ENCODE assay signal across 24 cellular contexts in the genomic region with DNA sequence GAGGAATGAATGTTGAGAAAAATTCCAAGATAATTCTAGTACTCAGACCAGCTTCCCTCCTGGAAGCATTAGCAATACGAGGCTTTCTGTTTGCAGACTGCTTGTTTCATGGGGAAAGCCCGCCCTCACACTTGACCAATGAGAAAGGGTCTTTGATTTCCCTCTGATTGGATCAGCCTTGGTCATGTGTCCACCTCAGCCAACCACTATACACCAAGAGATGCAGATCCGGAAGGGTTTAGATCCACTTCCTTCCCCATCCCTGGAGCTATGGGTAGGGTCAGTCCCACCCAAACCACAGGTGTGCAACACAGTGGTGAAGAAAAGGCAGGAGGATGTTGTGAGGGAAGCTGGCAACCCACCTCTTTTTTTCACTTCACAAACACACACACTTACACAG.
A peak's percentile ranks its signal among the peaks of the same experiment; 100 is the strongest.
DNase-seq lines count a peak whose midpoint lies in the region; ATAC-seq, FAIRE-seq and TF ChIP-seq lines count a peak whose summit lies in the region.
"Had no signal": no experiment of that assay in that cellular context is flagged by ENCODE, and none has a peak within 500 bp of the region (broad histone marks: within the 10 kb centered on the region; RNA-seq: fewer than 3 reads in every experiment).

No MANE protein-coding gene starts in this region.

- H3K9me3 ChIP-seq in A549 (no peaks in the 10 kb centered on the region), OCI-LY7 (ENCODE audit: low read length) (no peaks in the 10 kb centered on the region), H1 (ENCODE audit: insufficient read depth in 2 of 2, low read depth in 1 of 2, low read length in 1 of 2) (no peaks in the 10 kb centered on the region), upper lobe of right lung (no peaks in the 10 kb centered on the region)

- H2AK5ac ChIP-seq in H1 (ENCODE audit: low read depth, low read length): no peak overlapping the region

- TF ChIP-seq CTCF in A549 (IDR thresholded peaks at IDR 0.05) (no peak), OCI-LY7 (conservative IDR thresholded peaks at IDR 0.05; ENCODE audit: low read length) (no peak), H1 (IDR thresholded peaks at IDR 0.05; ENCODE audit: control extremely low read depth in 1 of 3, insufficient read depth in 1 of 3, low read depth in 1 of 3, low read length in 3 of 3) (no peak), upper lobe of right lung (IDR thresholded peaks at IDR 0.05) (no peak)

- no peak overlapping the region for H2BK12ac ChIP-seq in H1 (ENCODE audit: low read depth, low read length)

- intact Hi-C loops in OCI-LY7 (cut with micrococcal nuclease; ENCODE audit: unreplicated experiment): no loop called here
- intact Hi-C loops in upper lobe of right lung (cut with DNase I): no loop called here

- TF ChIP-seq EP300 in A549 (IDR thresholded peaks at IDR 0.05) (no peak), Ishikawa (IDR thresholded peaks at IDR 0.05; ENCODE audit: borderline replicate concordance) (no peak), H1 (IDR thresholded peaks at IDR 0.05; ENCODE audit: borderline replicate concordance in 1 of 2, low read depth in 2 of 2, low read length in 2 of 2) (no peak)

- no peaks in the 10 kb centered on the region for H3K36me3 ChIP-seq in OCI-LY7 (ENCODE audit: insufficient read depth, low read length)
- H3K36me3 ChIP-seq in H1 (ENCODE audit: control insufficient read depth in 2 of 4, insufficient read depth in 4 of 4, low read length in 3 of 4): no peaks in the 10 kb centered on the region
- H3K36me3 ChIP-seq in upper lobe of right lung: no peaks in the 10 kb centered on the region

- no peaks in the 10 kb centered on the region for H3K79me1 ChIP-seq in H1 (ENCODE audit: low read depth, low read length)

- H2BK5ac ChIP-seq in H1 (ENCODE audit: low read depth, low read length): no peak overlapping the region

- H2BK15ac ChIP-seq in H1 (ENCODE audit: low read length): no peak overlapping the region

- no peak overlapping the region for H4K91ac ChIP-seq in H1 (replicated peaks; ENCODE audit: insufficient read length, low read length)

- no peak overlapping the region for H3K23ac ChIP-seq in H1 (ENCODE audit: insufficient read length)

- H3K14ac ChIP-seq in H1 (ENCODE audit: insufficient read length): no peak overlapping the region

- H2AFZ ChIP-seq in OCI-LY7 (ENCODE audit: low read length) (peak overlapping the region; percentile 49; the same call in 1 of the 2 replicates), H1 (ENCODE audit: low read length) (no peak overlapping the region)

- H3K27ac ChIP-seq in A549: no peak overlapping the region
- no peak overlapping the region for H3K27ac ChIP-seq in OCI-LY7 (ENCODE audit: low read depth, low read length, poor library complexity, severe bottlenecking)
- H3K27ac ChIP-seq in H1 (ENCODE audit: low read depth, low read length): no peak overlapping the region
- no peak overlapping the region for H3K27ac ChIP-seq in upper lobe of right lung
- H3K27ac ChIP-seq: 22Rv1, C4-2B had no signal

- H3K4me3 ChIP-seq in A549 (no peak overlapping the region), OCI-LY7 (ENCODE audit: low read depth, low read length, poor library complexity, severe bottlenecking) (no peak overlapping the region), H1 (ENCODE audit: extremely low read depth in 1 of 4, insufficient read depth in 2 of 4, low read depth in 3 of 4, low read length in 4 of 4) (no peak overlapping the region), upper lobe of right lung (no peak overlapping the region)

- H3K79me2 ChIP-seq in OCI-LY7 (ENCODE audit: insufficient read depth, low read depth, low read length): no peaks in the 10 kb centered on the region
- H3K79me2 ChIP-seq in H1 (ENCODE audit: control insufficient read depth in 1 of 2, insufficient read depth in 2 of 2, low read length in 2 of 2): no peaks in the 10 kb centered on the region

- CTCF ChIA-PET in A549 (lab: Yijun Ruan, JAX) (interaction anchor here (0.5 to 3.1 kb wide), 5 partner anchors 8 to 436 kb away, joined by 3 to 12 read pairs (median 3); no protein-coding TSS in a partner anchor), OCI-LY7 (lab: Charles Lee; ENCODE audit: unreplicated experiment) (no interaction called here), H1 (lab: Charles Lee; ENCODE audit: partially characterized antibody) (interaction anchor here (0.9 to 7.8 kb wide), 5 partner anchors 13 to 142 kb away, joined by 3 to 78 read pairs (median 3); no protein-coding TSS in a partner anchor)

- H3K4me2 ChIP-seq in A549: no peak overlapping the region
- peak overlapping the region; percentile 28 for H3K4me2 ChIP-seq in OCI-LY7 (ENCODE audit: low read length)
- H3K4me2 ChIP-seq in H1 (ENCODE audit: insufficient read depth in 1 of 2, low read depth in 2 of 2, low read length in 2 of 2): no peak overlapping the region

- no peak overlapping the region; the same call in 1 of the 2 replicates for H4K8ac ChIP-seq in H1 (ENCODE audit: extremely low read depth, insufficient read depth, low read length)

- no peak overlapping the region for H3K9ac ChIP-seq in H1 (replicated peaks in 1 of 4; ENCODE audit: extremely low read depth in 1 of 4, low read depth in 3 of 4, low read length in 3 of 4)

- H3K18ac ChIP-seq in H1 (ENCODE audit: extremely low read depth, low read length): no peak overlapping the region

- ATAC-seq in A549 (peak in 1 of 2 experiments; percentile 66; a peak in 3 of 6 replicates), upper lobe of right lung (no peak), HG03045 (IDR thresholded peaks at IDR 0.05; ENCODE audit: unreplicated experiment) (no peak)
- ATAC-seq: Panc1, SK-N-SH treated with all-trans-retinoic acid at 6 μM for 48 hours had no signal

- no peak overlapping the region for H2BK120ac ChIP-seq in H1 (replicated peaks; ENCODE audit: low read depth, low read length)

- H3K27me3 ChIP-seq in H1 (replicated peaks in 1 of 4; ENCODE audit: control insufficient read depth in 3 of 4, extremely low read depth in 1 of 4, insufficient read depth in 3 of 4, low read length in 3 of 4) (peaks cover 0 to 3% (median 0%) of the 10 kb centered on the region in 4 experiments; a peak in 1 of 7 replicates), upper lobe of right lung (peaks cover 9% of the 10 kb centered on the region)

- H3K56ac ChIP-seq in H1 (replicated peaks; ENCODE audit: insufficient read length, low read depth, low read length): no peak overlapping the region

- H4K20me1 ChIP-seq in OCI-LY7 (ENCODE audit: insufficient read depth, low read length) (no peaks in the 10 kb centered on the region), H1 (replicated peaks in 1 of 2; ENCODE audit: control insufficient read depth in 1 of 2, insufficient read depth in 2 of 2, low read length in 2 of 2) (no peaks in the 10 kb centered on the region)

- H3K4ac ChIP-seq in H1 (replicated peaks; ENCODE audit: insufficient read length, low read depth, low read length): no peak overlapping the region

- WGBS in A549 (ENCODE audit: missing lambda C conversion rate): 2% methylated on average over 3 of the region's 3 CpGs
- 79% methylated on average over 3 of the region's 3 CpGs; no CpG with 5 or more reads in 1 of the 2 experiments for WGBS in H1 (ENCODE audit: extremely low coverage in 1 of 2, insufficient coverage in 1 of 2, insufficient read length in 1 of 2, insufficient replicate concordance in 2 of 2, low coverage in 1 of 2, low lambda C conversion rate in 2 of 2, missing lambda C conversion rate in 1 of 2), 2 experiments

- H3K23me2 ChIP-seq in H1 (ENCODE audit: low read depth, low read length): no peaks in the 10 kb centered on the region

- H4K5ac ChIP-seq in H1 (ENCODE audit: insufficient read length, low read depth, low read length): no peak overlapping the region

- no peak for TF ChIP-seq POLR2A in A549 (IDR thresholded peaks at IDR 0.05; ENCODE audit: low read length)
- no peak for TF ChIP-seq POLR2A in H1 (IDR thresholded peaks at IDR 0.05; ENCODE audit: control extremely low read depth in 1 of 2, low read depth in 2 of 2, low read length in 2 of 2)

- POLR2A ChIA-PET in A549 (lab: Yijun Ruan, JAX) (no interaction called here), OCI-LY7 (lab: Charles Lee) (interaction anchor here (0.6 kb wide), 1 partner anchor 41 kb away, joined by 3 read pairs; no protein-coding TSS in a partner anchor), H1 (lab: Charles Lee; ENCODE audit: partially characterized antibody) (no interaction called here)

- H3K4me1 ChIP-seq in A549 (no peaks in the 10 kb centered on the region), OCI-LY7 (ENCODE audit: insufficient read depth, low read length, poor library complexity, severe bottlenecking) (no peaks in the 10 kb centered on the region), H1 (replicated peaks in 1 of 4; ENCODE audit: control insufficient read depth in 3 of 4, insufficient read depth in 4 of 4, low read length in 3 of 4) (no peaks in the 10 kb centered on the region), upper lobe of right lung (no peaks in the 10 kb centered on the region)

- no peak overlapping the region for H2BK20ac ChIP-seq in H1 (ENCODE audit: low read length)

- TF ChIP-seq RAD21 in A549 (conservative IDR thresholded peaks at IDR 0.05 in 1 of 2, IDR thresholded peaks at IDR 0.05 in 1 of 2) (no peak), Ishikawa (IDR thresholded peaks at IDR 0.05; ENCODE audit: low read depth) (no peak), H1 (IDR thresholded peaks at IDR 0.05 in 1 of 2, conservative IDR thresholded peaks at IDR 0.05 in 1 of 2; ENCODE audit: low read depth in 2 of 2, low read length in 2 of 2) (no peak)

- no peaks in the 10 kb centered on the region for H3K9me2 ChIP-seq in OCI-LY7 (ENCODE audit: insufficient read depth, low read length)

- FAIRE-seq in A549 (lab: Jason Lieb, UNC): no peak
- FAIRE-seq in H1 (lab: Jason Lieb, UNC): no peak
- FAIRE-seq: G401.6, H54 had no signal

- peak in 1 of 2 experiments; percentile 13 for DNase-seq in A549 (ENCODE audit: low read depth in 1 of 2, low spot score in 1 of 2)
- DNase-seq in OCI-LY7 (ENCODE audit: low spot score): peak; percentile 17
- no peak for DNase-seq in H1 (ENCODE audit: low read depth in 1 of 2, low spot score in 2 of 2)
- no peak for DNase-seq in upper lobe of right lung
- DNase-seq in EL: no peak
- no peak for DNase-seq in UCSD-AML1 (lab: John Stamatoyannopoulos, UW; ENCODE audit: unreplicated experiment)
- DNase-seq: AML-193; Calu3; CD8-positive, alpha-beta memory T cell; DMS153; NCI-H1105; NCI-H146; NCI-H2029; NCI-H2227 treated with DMSO at 0.1 percent for 48 hours; NCI-H510A; SIG-M5 had no signal

- BruUV-seq in OCI-LY7 (replicated peaks; lab: Mats Ljungman, UMichigan): no TSS peak

TF ChIP-seq in A549, 52 proteins besides CTCF, POLR2A, EP300 and RAD21 (continues in another document):
- no peak for TF ChIP-seq BHLHE40 (IDR thresholded peaks at IDR 0.05; ENCODE audit: low read depth, low read length)
- no peak for TF ChIP-seq NFE2L2 (conservative IDR thresholded peaks at IDR 0.05; ENCODE audit: low read length)

TF ChIP-seq in H1, 55 proteins besides CTCF, POLR2A, EP300 and RAD21 (continues in another document):
- TF ChIP-seq, protein P1, sequence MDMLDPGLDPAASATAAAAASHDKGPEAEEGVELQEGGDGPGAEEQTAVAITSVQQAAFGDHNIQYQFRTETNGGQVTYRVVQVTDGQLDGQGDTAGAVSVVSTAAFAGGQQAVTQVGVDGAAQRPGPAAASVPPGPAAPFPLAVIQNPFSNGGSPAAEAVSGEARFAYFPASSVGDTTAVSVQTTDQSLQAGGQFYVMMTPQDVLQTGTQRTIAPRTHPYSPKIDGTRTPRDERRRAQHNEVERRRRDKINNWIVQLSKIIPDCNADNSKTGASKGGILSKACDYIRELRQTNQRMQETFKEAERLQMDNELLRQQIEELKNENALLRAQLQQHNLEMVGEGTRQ (IDR thresholded peaks at IDR 0.05; ENCODE audit: low read length): 0 out of 2 replicates have a peak, but pooled peaks have one; percentile 32
